ENCODE assay signal across 8 cellular contexts in genomic region chr2:95346236-95346737, GRCh38. TPM values are rescaled to one million over a fixed set of nuclear protein-coding genes. Genes with fewer than 3 reads are reported as not detected.
DNase-seq lines count a peak whose midpoint lies in the region; ATAC-seq, FAIRE-seq and TF ChIP-seq lines count a peak whose summit lies in the region.

No MANE protein-coding gene starts in this region.

- no peaks in the 10 kb centered on the region for H3K36me3 ChIP-seq in psoas muscle (ENCODE audit: insufficient read depth in 1 of 2, low read depth in 1 of 2)

- H3K9me3 ChIP-seq in psoas muscle = no peaks in the 10 kb centered on the region

- peaks cover 6% of the 10 kb centered on the region for H3K4me1 ChIP-seq in psoas muscle

- no peak for TF ChIP-seq CTCF in psoas muscle (IDR thresholded peaks at IDR 0.05)

- DNase-seq in AG08396 (ENCODE audit: low spot score) (peak; percentile 93), H54 (ENCODE audit: insufficient read length, low spot score) (peak; percentile 80), T1000 (lab: John Stamatoyannopoulos, UW) (peak; percentile 26), Right ventricle myocardium superior (peak; percentile 85), psoas muscle (peak; percentile 70 to 80)

- H3K4me3 ChIP-seq in psoas muscle = peak overlapping the region; percentile 80

- no peak for TF ChIP-seq POLR2A in H54 (IDR thresholded peaks at IDR 0.05; ENCODE audit: low read depth, low read length)

- intact Hi-C loops in Right ventricle myocardium superior (cut with DNase I) = no loop called here
- intact Hi-C loops in psoas muscle (cut with DNase I) = loop anchor here in 1 of 2 donors (5.0 kb wide), 2 partner anchors 41 to 56 kb away; partner anchors contain the start of gene FAHD2A

- H3K27ac ChIP-seq in psoas muscle = no peak overlapping the region

- ATAC-seq in Right ventricle myocardium superior (ENCODE audit: poor library complexity) (peak; percentile 85), psoas muscle (peak; percentile 73 to 82 (median 80)), GM19035 (IDR thresholded peaks at IDR 0.05; ENCODE audit: unreplicated experiment) (no peak), GM21447 (IDR thresholded peaks at IDR 0.05; ENCODE audit: unreplicated experiment) (no peak), HG02840 (IDR thresholded peaks at IDR 0.05; ENCODE audit: low FRiP score, unreplicated experiment) (no peak)

- FAIRE-seq in H54 (lab: Jason Lieb, UNC) = no peak

- peaks cover 0 to 28% (median 0%) of the 10 kb centered on the region in 3 donors for H3K27me3 ChIP-seq in psoas muscle (ENCODE audit: insufficient read depth in 3 of 3, low read length in 2 of 3)

- 1% methylated on average over 22 to 71 of the region's 87 CpGs for WGBS in psoas muscle, 3 donors

RNA-seq across cellular contexts. Expression of gene KCNIP3, which starts 49.1 kb away (rescaled TPM):
- 8.4 TPM for total RNA-seq in Right ventricle myocardium superior
- 1 to 10 TPM in 2 of 4 donors, under 1 TPM in 2; 0.93 to 2.0 (median 1.1) TPM for total RNA-seq in psoas muscle
- 1 to 10 TPM; 1.3 to 2.0 (median 1.8) TPM for polyA plus RNA-seq in psoas muscle

RNA-seq across cellular contexts. Expression of gene FAHD2A, which starts 56.2 kb away (rescaled TPM):
- total RNA-seq in Right ventricle myocardium superior (39.9 TPM), psoas muscle (10 to 100 TPM; 21.9 to 39.0 (median 29.8) TPM)
- 10 to 100 TPM; 23.0 to 29.8 (median 26.0) TPM for polyA plus RNA-seq in psoas muscle

Comparison
In these comparisons a context has a peak if more than half of its experiments do, and no peak if none do; other contexts are left out.
1. DNase-seq: peak in every context shown above with its lines; median percentile 93 in AG08396; 85 in Right ventricle myocardium superior; 80 in H54; 75 in psoas muscle; 26 in T1000.
2. ATAC-seq: peak in Right ventricle myocardium superior (single experiment) and psoas muscle (4 of 4); none in GM19035 (single experiment), GM21447 (single experiment) and HG02840 (single experiment).